Comparison of ENCODE assay signal across 8 cellular contexts in the genomic region with DNA sequence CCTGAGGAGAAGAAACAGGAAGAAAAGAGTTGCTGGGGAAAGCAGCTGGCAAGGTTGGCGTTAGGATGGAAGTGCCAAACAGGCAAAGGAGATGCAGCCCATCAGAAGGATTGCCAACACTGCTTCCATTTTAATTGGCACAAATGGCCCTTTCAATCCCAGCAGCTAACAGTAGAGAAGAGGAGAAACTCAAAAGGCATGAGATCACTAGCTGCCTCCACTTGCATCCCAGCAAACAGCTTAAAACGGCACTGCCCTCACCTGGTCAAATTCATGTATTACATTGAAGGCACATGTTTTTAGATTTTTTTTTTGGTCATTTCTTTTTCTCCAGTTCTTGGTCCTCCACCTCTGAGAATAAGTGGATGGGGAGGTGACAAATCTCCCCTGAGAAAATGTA. TPM values are rescaled to one million over a fixed set of nuclear protein-coding genes. Genes with fewer than 3 reads are reported as not detected.
DNase-seq lines count a peak whose midpoint lies in the region; ATAC-seq, FAIRE-seq and TF ChIP-seq lines count a peak whose summit lies in the region.

No MANE protein-coding gene starts in this region.

- H3K36me3 ChIP-seq in pancreas = no peaks in the 10 kb centered on the region

- POLR2A ChIA-PET in CD4-positive, alpha-beta T cell (lab: Charles Lee) = interaction anchor here (0.6 kb wide), 1 partner anchor 70 kb away, joined by 3 read pairs; no protein-coding TSS in a partner anchor

- no peak overlapping the region for H3K27ac Mint-ChIP-seq in CD4-positive, alpha-beta T cell

- no peaks in the 10 kb centered on the region for H3K9me3 ChIP-seq in CD4-positive, alpha-beta T cell (ENCODE audit: control insufficient read depth, low read length)
- no peaks in the 10 kb centered on the region for H3K9me3 ChIP-seq in pancreas

- no peaks in the 10 kb centered on the region for H3K9me3 Mint-ChIP-seq in CD4-positive, alpha-beta T cell

- peak; percentile 88 for FAIRE-seq in pancreas (lab: Jason Lieb, UNC)

- H3K27ac ChIP-seq in CD4-positive, alpha-beta T cell (ENCODE audit: low read depth, low read length) = no peak overlapping the region
- no peak overlapping the region for H3K27ac ChIP-seq in pancreas

- H3K36me3 Mint-ChIP-seq in CD4-positive, alpha-beta T cell (ENCODE audit: low read depth) = no peaks in the 10 kb centered on the region

- WGBS in pancreas, 2 donors = 36 to 44% methylated on average over 2 of the region's 2 CpGs

- peak; percentile 71 for ATAC-seq in CD4-positive, alpha-beta T cell (ENCODE audit: poor library complexity)
- ATAC-seq in pancreas (peak in 3 of 4 donors; percentile 77 to 84 (median 80)), HG03097 (IDR thresholded peaks at IDR 0.05; ENCODE audit: low FRiP score, unreplicated experiment) (no peak), GM18519 (IDR thresholded peaks at IDR 0.05; ENCODE audit: low FRiP score, unreplicated experiment) (no peak)

- intact Hi-C loops in CD4-positive, alpha-beta T cell (cut with DNase I, micrococcal nuclease) = loop anchor here (1.0 to 5.0 kb wide), 4 partner anchors 43 to 220 kb away; no protein-coding TSS in a partner anchor
- intact Hi-C loops in pancreas (cut with DNase I) = no loop called here

- peak; percentile 64 for TF ChIP-seq CTCF in CD4-positive, alpha-beta T cell (IDR thresholded peaks at IDR 0.05)
- peak; percentile 9 to 58 (median 46) for TF ChIP-seq CTCF in pancreas (IDR thresholded peaks at IDR 0.05)

- H3K4me1 Mint-ChIP-seq in CD4-positive, alpha-beta T cell (ENCODE audit: low read depth) = peaks cover 9% of the 10 kb centered on the region

- H3K27me3 Mint-ChIP-seq in CD4-positive, alpha-beta T cell = no peaks in the 10 kb centered on the region

- no peaks in the 10 kb centered on the region for H3K27me3 ChIP-seq in CD4-positive, alpha-beta T cell (ENCODE audit: control insufficient read depth, insufficient read depth, low read length)
- peaks cover 0 to 18% (median 0%) of the 10 kb centered on the region in 4 donors for H3K27me3 ChIP-seq in pancreas

- CTCF ChIA-PET in CD4-positive, alpha-beta T cell (lab: Charles Lee) = interaction anchor here (0.6 to 1.0 kb wide), 4 partner anchors 27 to 89 kb away, joined by 3 to 4 read pairs (median 4); no protein-coding TSS in a partner anchor

- H3K4me3 ChIP-seq in pancreas = no peak overlapping the region

- no peak overlapping the region for H3K4me3 Mint-ChIP-seq in CD4-positive, alpha-beta T cell

- H3K4me1 ChIP-seq in pancreas = no peaks in the 10 kb centered on the region

- DNase-seq in CD4-positive, alpha-beta T cell = peak in 9 of 10 experiments; percentile 20 to 49 (median 33)
- DNase-seq in H4 (ENCODE audit: low spot score) (peak; percentile 46), NCI-H748 treated with DMSO at 0.1 percent for 48 hours (lab: John Stamatoyannopoulos, UW) (peak; percentile 10), fibroblast of the conjunctiva (ENCODE audit: low read depth) (peak; percentile 37), pancreas (peak in 2 of 6 donors; percentile 25 to 36)
- peak; percentile 64 for DNase-seq in activated T-cell treated with anti-CD3 and anti-CD28 coated beads, Interleukin-2, amount 50 U/mL, for 48 hours

RNA-seq across cellular contexts. Expression of a gene that starts 34.1 kb away (rescaled TPM):
- 10 to 100 TPM; 19.5 to 22.0 TPM for total RNA-seq in CD4-positive, alpha-beta T cell
- total RNA-seq in H4 (2014; rRNA removed; shearing (Covaris generic)) = not detected in 2 replicates
- total RNA-seq in pancreas = under 1 TPM in 4 of 6 donors, not detected in 2; 0.23 to 0.52 (median 0.31) TPM
- under 1 TPM in 1 of 2 donors, not detected in 1; 0.11 TPM for polyA plus RNA-seq in pancreas

Comparison
In these comparisons a context has a peak if more than half of its experiments do, and no peak if none do; other contexts are left out.
1. ATAC-seq: peak in CD4-positive, alpha-beta T cell (single experiment) and pancreas (3 of 4); none in HG03097 (single experiment) and GM18519 (single experiment).
2. RNA of a gene that starts 34.1 kb away (total RNA-seq): 19.5 to 22.0 TPM in CD4-positive, alpha-beta T cell; 0.23 to 0.52 TPM in pancreas and not detected in H4; every median in the first group is over 10 times any median in the second.
3. intact Hi-C loops: an anchor here in CD4-positive, alpha-beta T cell (1.0 to 5.0 kb wide); none called in pancreas.